ENCODE assay signal across 27 cellular contexts in the genomic region with DNA sequence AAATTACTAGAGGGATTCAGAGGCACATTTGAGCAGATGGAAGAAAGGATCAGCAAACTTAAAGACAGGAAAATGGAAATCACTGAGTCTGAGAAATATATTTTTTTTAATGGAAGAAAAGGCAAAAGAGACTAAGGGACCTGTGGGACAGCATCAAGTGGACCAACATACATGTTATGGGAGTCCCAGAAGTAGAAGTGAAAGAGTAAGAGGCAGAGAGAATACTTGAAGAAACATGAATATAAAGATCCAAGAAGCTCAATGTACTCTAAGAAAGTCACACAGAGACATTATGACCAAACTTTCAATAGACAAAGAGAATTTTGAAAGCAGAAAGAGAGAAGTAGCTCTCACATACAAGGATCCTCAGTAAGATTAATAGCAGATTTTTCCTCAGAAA.
"Had no signal": no experiment of that assay in that cellular context is flagged by ENCODE, and none has a peak within 500 bp of the region (broad histone marks: within the 10 kb centered on the region; RNA-seq: fewer than 3 reads in every experiment).

No MANE protein-coding gene starts in this region.

- H3K36me3 ChIP-seq: stomach, suprapubic skin, thoracic aorta, thyroid gland, tibial artery, tibial nerve, transverse colon, upper lobe of left lung, upper lobe of right lung, uterus, vagina had no signal

- ATAC-seq: stimulated activated effector memory CD8-positive, alpha-beta T cell treated with anti-CD3 and anti-CD28 coated beads, Interleukin-12 subunit alpha, Interleukin-12 subunit beta, amount 100 ng/mL, for 72 hours; stimulated activated memory B cell treated with anti-CD40 and anti-IgM and Interleukin-4, amounts not matched to agents 10 μg/mL and 1 μg/mL and 100 μg/mL, for 72 hours; stimulated activated naive B cell treated with anti-CD40 and anti-IgM and Interleukin-4, amounts not matched to agents 10 μg/mL and 1 μg/mL and 100 μg/mL, for 72 hours; stimulated activated naive CD8-positive, alpha-beta T cell treated with anti-CD3 and anti-CD28 coated beads, Interleukin-15, amount 100 ng/mL, for 72 hours; stimulated activated naive CD8-positive, alpha-beta T cell treated with anti-CD3 and anti-CD28 coated beads, Interleukin-15, Interleukin-2, amounts not matched to agents 100 U/mL and 50 U/mL, for 24 hours; upper lobe of right lung had no signal

- H3K4me3 ChIP-seq: stomach, suprapubic skin, testis, thoracic aorta, thyroid gland, tibial artery, tibial nerve, transverse colon, upper lobe of left lung, upper lobe of right lung, uterus, vagina had no signal

- H3K27me3 ChIP-seq: stomach, suprapubic skin, testis, thyroid gland, tibial artery, tibial nerve, transverse colon, upper lobe of left lung, upper lobe of right lung, uterus, vagina had no signal

- H3K9me3 ChIP-seq: suprapubic skin, testis, thoracic aorta, thyroid gland, tibial artery, transverse colon, upper lobe of right lung, uterus, vagina had no signal

- H3K27ac ChIP-seq: stomach, suprapubic skin, testis, thoracic aorta, thyroid gland, tibial artery, tibial nerve, transverse colon, upper lobe of left lung, upper lobe of right lung, uterus, vagina had no signal

- DNase-seq: stimulated activated CD4-positive, alpha-beta T cell treated with anti-CD3 and anti-CD28 coated beads, Interleukin-2, amount 100 ng/mL, for 48 hours; stimulated activated CD4-positive, alpha-beta T cell treated with anti-CD3 and anti-CD28 coated beads, Interleukin-4, amount 100 ng/mL, for 1 hour; stimulated activated CD4-positive, alpha-beta T cell treated with anti-CD3 and anti-CD28 coated beads, Interleukin-4, amount 100 ng/mL, for 24 hours; stimulated activated CD4-positive, alpha-beta T cell treated with anti-CD3 and anti-CD28 coated beads, Interleukin-4, amount 100 ng/mL, for 4 hours; stimulated activated CD8-positive, alpha-beta memory T cell treated with anti-CD3 and anti-CD28 coated beads, Interleukin-4, amount 100 ng/mL, for 48 hours; stimulated activated naive B cell treated with anti-CD40 and anti-IgM and Interleukin-4, amounts not matched to agents 10 μg/mL and 1 μg/mL and 100 μg/mL, for 72 hours; stimulated activated naive CD4-positive, alpha-beta T cell; stimulated activated naive CD4-positive, alpha-beta T cell treated with Interleukin-2 at 50 U/mL for 16 hours; stimulated activated naive CD8-positive, alpha-beta T cell treated with anti-CD3 and anti-CD28 coated beads, Interleukin-15, amount 100 ng/mL, for 72 hours; stimulated activated naive CD8-positive, alpha-beta T cell treated with anti-CD3 and anti-CD28 coated beads, Interleukin-15, Interleukin-2, amounts not matched to agents 100 U/mL and 50 U/mL, for 24 hours; stomach; substantia nigra; testis; thyroid gland; tibial artery; transverse colon; trophoblast cell; upper lobe of left lung; upper lobe of right lung; uterus had no signal

- FAIRE-seq: urothelium cell line had no signal

- H3K4me1 ChIP-seq: suprapubic skin, testis, thyroid gland, tibial artery, tibial nerve, transverse colon, upper lobe of left lung, upper lobe of right lung, uterus, vagina had no signal
